ENCODE assay signal across 1 cellular context in the genomic region with DNA sequence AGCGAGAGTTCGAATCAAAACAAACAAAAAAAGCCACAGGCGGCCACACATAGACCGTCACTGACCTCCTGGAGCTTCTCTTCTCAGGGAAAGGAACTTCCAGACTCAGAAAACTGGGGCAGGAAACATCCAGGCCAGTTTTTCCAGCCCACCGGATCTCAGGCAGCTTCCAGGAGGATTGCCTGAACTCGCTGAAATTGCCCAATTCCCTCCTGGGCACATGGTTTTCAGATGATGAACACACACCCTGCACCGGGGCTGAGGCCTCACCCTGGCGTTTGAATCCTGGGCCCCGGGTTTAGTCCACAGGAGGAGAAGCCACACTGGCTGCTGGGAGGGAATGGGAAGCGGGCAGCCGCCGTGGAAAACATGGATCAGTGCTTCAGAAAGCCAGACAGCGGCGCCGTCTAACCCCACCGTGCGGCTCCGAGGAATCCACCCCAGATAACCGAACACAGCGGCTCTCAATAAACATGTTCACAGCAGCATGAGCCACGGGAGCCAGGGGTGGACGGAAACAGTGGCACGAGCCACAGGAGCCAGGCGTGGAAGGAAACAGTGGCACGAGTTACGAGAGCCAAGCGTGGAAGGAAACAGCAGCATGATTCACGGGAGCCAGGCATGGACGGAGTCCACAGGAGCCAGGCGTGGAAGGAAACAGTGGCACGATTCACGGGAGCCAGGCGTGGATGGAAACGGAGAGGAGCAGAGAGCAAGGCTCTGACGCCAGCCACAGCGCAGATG.
TF ChIP-seq lines count a peak whose summit lies in the region.

No MANE protein-coding gene starts in this region.

TF ChIP-seq in HepG2, 621 proteins besides CTCF, POLR2A, EP300 and RAD21 (continued from another document and continues in another):
- TF ChIP-seq, protein P1, sequence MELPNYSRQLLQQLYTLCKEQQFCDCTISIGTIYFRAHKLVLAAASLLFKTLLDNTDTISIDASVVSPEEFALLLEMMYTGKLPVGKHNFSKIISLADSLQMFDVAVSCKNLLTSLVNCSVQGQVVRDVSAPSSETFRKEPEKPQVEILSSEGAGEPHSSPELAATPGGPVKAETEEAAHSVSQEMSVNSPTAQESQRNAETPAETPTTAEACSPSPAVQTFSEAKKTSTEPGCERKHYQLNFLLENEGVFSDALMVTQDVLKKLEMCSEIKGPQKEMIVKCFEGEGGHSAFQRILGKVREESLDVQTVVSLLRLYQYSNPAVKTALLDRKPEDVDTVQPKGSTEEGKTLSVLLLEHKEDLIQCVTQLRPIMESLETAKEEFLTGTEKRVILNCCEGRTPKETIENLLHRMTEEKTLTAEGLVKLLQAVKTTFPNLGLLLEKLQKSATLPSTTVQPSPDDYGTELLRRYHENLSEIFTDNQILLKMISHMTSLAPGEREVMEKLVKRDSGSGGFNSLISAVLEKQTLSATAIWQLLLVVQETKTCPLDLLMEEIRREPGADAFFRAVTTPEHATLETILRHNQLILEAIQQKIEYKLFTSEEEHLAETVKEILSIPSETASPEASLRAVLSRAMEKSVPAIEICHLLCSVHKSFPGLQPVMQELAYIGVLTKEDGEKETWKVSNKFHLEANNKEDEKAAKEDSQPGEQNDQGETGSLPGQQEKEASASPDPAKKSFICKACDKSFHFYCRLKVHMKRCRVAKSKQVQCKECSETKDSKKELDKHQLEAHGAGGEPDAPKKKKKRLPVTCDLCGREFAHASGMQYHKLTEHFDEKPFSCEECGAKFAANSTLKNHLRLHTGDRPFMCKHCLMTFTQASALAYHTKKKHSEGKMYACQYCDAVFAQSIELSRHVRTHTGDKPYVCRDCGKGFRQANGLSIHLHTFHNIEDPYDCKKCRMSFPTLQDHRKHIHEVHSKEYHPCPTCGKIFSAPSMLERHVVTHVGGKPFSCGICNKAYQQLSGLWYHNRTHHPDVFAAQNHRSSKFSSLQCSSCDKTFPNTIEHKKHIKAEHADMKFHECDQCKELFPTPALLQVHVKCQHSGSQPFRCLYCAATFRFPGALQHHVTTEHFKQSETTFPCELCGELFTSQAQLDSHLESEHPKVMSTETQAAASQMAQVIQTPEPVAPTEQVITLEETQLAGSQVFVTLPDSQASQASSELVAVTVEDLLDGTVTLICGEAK (IDR thresholded peaks at IDR 0.05) = no peak
- TF ChIP-seq, protein P1 (CRISPR knock-in tag; IDR thresholded peaks at IDR 0.05) = peak; percentile 52
- TF ChIP-seq SMARCE1 (IDR thresholded peaks at IDR 0.05; ENCODE audit: borderline replicate concordance) (no peak), ZMAT3 (CRISPR knock-in tag; conservative IDR thresholded peaks at IDR 0.05) (peak; percentile 83; the same call in 1 of the 2 replicates), CEBPB (IDR thresholded peaks at IDR 0.05; ENCODE audit: borderline replicate concordance, low read depth, low read length) (peak; percentile 96), ZNF292 (CRISPR knock-in tag; IDR thresholded peaks at IDR 0.05; ENCODE audit: borderline replicate concordance, low read depth) (peak; percentile 84), FOXC1 (CRISPR knock-in tag; IDR thresholded peaks at IDR 0.05; ENCODE audit: borderline replicate concordance) (peak; percentile 96), FOXM1 (CRISPR knock-in tag; IDR thresholded peaks at IDR 0.05) (no peak), ZSCAN9 (CRISPR knock-in tag; IDR thresholded peaks at IDR 0.05; ENCODE audit: borderline replicate concordance) (peak; percentile 96), FIP1L1 (IDR thresholded peaks at IDR 0.05; ENCODE audit: borderline replicate concordance, insufficient read depth, low read depth, low read length) (no peak), SP5 (CRISPR knock-in tag; IDR thresholded peaks at IDR 0.05; ENCODE audit: borderline replicate concordance, low read depth) (peak; percentile 38; the same call in 1 of the 2 replicates), TBX2 (CRISPR knock-in tag; IDR thresholded peaks at IDR 0.05; ENCODE audit: borderline replicate concordance) (peak; percentile 61), CBX5 (CRISPR knock-in tag; IDR thresholded peaks at IDR 0.05; ENCODE audit: borderline replicate concordance) (peak; percentile 60; the same call in 1 of the 2 replicates), ZNF567 (CRISPR knock-in tag; IDR thresholded peaks at IDR 0.05; ENCODE audit: borderline replicate concordance) (no peak), SATB2 (CRISPR knock-in tag; IDR thresholded peaks at IDR 0.05) (peak; percentile 90), SIN3A (IDR thresholded peaks at IDR 0.05; ENCODE audit: borderline replicate concordance, low read depth, low read length) (peak; percentile 62; the same call in 1 of the 2 replicates), RXRA (CRISPR knock-in tag; IDR thresholded peaks at IDR 0.05) (no peak), ZNF205 (CRISPR knock-in tag; IDR thresholded peaks at IDR 0.05) (0 out of 2 replicates have a peak, but pooled peaks have one; percentile 47), ZNF263 (CRISPR knock-in tag; IDR thresholded peaks at IDR 0.05) (peak; percentile 78), ADNP (CRISPR knock-in tag; IDR thresholded peaks at IDR 0.05) (peak; percentile 35; the same call in 1 of the 2 replicates), CHD4 (IDR thresholded peaks at IDR 0.05; ENCODE audit: borderline replicate concordance, low read length) (no peak), KMT2B (CRISPR knock-in tag; IDR thresholded peaks at IDR 0.05) (peak; percentile 75), TOPORS (CRISPR knock-in tag; IDR thresholded peaks at IDR 0.05) (0 out of 2 replicates have a peak, but pooled peaks have one; percentile 28), KDM4B (CRISPR knock-in tag; IDR thresholded peaks at IDR 0.05) (0 out of 2 replicates have a peak, but pooled peaks have one; percentile 70), MAZ (IDR thresholded peaks at IDR 0.05; ENCODE audit: borderline replicate concordance, low read depth, low read length) (no peak), MAZ (CRISPR knock-in tag; IDR thresholded peaks at IDR 0.05; ENCODE audit: low read depth) (peak; percentile 84), TBL1XR1 (IDR thresholded peaks at IDR 0.05; ENCODE audit: borderline replicate concordance, low read length, partially characterized antibody) (no peak), ZNF24 (IDR thresholded peaks at IDR 0.05) (no peak), MXI1 (IDR thresholded peaks at IDR 0.05; ENCODE audit: borderline replicate concordance, low read depth, low read length) (peak; percentile 77; the same call in 2 of the 3 replicates), ISX (CRISPR knock-in tag; conservative IDR thresholded peaks at IDR 0.05) (peak; percentile 88; the same call in 1 of the 2 replicates), ZMYM2 (CRISPR knock-in tag; IDR thresholded peaks at IDR 0.05) (peak; percentile 63; the same call in 1 of the 2 replicates), ZKSCAN5 (CRISPR knock-in tag; IDR thresholded peaks at IDR 0.05) (no peak), TOE1 (CRISPR knock-in tag; IDR thresholded peaks at IDR 0.05) (peak; percentile 65; the same call in 1 of the 2 replicates), SSRP1 (CRISPR knock-in tag; IDR thresholded peaks at IDR 0.05) (no peak), BHLHE40 (IDR thresholded peaks at IDR 0.05; ENCODE audit: low read length) (no peak), GABPB1 (CRISPR knock-in tag; IDR thresholded peaks at IDR 0.05) (peak; percentile 53), GABPA (IDR thresholded peaks at IDR 0.05; ENCODE audit: low read depth, low read length) (no peak), GABPA (CRISPR knock-in tag; IDR thresholded peaks at IDR 0.05; ENCODE audit: low read depth) (peak; percentile 28; the same call in 1 of the 2 replicates)
- TF ChIP-seq, protein P2, sequence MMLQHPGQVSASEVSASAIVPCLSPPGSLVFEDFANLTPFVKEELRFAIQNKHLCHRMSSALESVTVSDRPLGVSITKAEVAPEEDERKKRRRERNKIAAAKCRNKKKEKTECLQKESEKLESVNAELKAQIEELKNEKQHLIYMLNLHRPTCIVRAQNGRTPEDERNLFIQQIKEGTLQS (CRISPR knock-in tag; IDR thresholded peaks at IDR 0.05) = peak; percentile 44; the same call in 1 of the 2 replicates
- TF ChIP-seq, protein P3, sequence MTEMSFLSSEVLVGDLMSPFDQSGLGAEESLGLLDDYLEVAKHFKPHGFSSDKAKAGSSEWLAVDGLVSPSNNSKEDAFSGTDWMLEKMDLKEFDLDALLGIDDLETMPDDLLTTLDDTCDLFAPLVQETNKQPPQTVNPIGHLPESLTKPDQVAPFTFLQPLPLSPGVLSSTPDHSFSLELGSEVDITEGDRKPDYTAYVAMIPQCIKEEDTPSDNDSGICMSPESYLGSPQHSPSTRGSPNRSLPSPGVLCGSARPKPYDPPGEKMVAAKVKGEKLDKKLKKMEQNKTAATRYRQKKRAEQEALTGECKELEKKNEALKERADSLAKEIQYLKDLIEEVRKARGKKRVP (CRISPR knock-in tag; IDR thresholded peaks at IDR 0.05) = peak in 1 of 2 experiments; percentile 71; a peak in 1 of 4 replicates
- TF ChIP-seq, protein P4, sequence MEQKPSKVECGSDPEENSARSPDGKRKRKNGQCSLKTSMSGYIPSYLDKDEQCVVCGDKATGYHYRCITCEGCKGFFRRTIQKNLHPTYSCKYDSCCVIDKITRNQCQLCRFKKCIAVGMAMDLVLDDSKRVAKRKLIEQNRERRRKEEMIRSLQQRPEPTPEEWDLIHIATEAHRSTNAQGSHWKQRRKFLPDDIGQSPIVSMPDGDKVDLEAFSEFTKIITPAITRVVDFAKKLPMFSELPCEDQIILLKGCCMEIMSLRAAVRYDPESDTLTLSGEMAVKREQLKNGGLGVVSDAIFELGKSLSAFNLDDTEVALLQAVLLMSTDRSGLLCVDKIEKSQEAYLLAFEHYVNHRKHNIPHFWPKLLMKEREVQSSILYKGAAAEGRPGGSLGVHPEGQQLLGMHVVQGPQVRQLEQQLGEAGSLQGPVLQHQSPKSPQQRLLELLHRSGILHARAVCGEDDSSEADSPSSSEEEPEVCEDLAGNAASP (CRISPR knock-in tag; IDR thresholded peaks at IDR 0.05; ENCODE audit: borderline replicate concordance) = peak; percentile 71
- TF ChIP-seq, protein P5, sequence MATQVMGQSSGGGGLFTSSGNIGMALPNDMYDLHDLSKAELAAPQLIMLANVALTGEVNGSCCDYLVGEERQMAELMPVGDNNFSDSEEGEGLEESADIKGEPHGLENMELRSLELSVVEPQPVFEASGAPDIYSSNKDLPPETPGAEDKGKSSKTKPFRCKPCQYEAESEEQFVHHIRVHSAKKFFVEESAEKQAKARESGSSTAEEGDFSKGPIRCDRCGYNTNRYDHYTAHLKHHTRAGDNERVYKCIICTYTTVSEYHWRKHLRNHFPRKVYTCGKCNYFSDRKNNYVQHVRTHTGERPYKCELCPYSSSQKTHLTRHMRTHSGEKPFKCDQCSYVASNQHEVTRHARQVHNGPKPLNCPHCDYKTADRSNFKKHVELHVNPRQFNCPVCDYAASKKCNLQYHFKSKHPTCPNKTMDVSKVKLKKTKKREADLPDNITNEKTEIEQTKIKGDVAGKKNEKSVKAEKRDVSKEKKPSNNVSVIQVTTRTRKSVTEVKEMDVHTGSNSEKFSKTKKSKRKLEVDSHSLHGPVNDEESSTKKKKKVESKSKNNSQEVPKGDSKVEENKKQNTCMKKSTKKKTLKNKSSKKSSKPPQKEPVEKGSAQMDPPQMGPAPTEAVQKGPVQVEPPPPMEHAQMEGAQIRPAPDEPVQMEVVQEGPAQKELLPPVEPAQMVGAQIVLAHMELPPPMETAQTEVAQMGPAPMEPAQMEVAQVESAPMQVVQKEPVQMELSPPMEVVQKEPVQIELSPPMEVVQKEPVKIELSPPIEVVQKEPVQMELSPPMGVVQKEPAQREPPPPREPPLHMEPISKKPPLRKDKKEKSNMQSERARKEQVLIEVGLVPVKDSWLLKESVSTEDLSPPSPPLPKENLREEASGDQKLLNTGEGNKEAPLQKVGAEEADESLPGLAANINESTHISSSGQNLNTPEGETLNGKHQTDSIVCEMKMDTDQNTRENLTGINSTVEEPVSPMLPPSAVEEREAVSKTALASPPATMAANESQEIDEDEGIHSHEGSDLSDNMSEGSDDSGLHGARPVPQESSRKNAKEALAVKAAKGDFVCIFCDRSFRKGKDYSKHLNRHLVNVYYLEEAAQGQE (IDR thresholded peaks at IDR 0.05; ENCODE audit: borderline replicate concordance in 1 of 2, low read depth in 1 of 2, low read length in 2 of 2) = no peak
- TF ChIP-seq, protein P6, sequence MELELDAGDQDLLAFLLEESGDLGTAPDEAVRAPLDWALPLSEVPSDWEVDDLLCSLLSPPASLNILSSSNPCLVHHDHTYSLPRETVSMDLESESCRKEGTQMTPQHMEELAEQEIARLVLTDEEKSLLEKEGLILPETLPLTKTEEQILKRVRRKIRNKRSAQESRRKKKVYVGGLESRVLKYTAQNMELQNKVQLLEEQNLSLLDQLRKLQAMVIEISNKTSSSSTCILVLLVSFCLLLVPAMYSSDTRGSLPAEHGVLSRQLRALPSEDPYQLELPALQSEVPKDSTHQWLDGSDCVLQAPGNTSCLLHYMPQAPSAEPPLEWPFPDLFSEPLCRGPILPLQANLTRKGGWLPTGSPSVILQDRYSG (CRISPR knock-in tag; IDR thresholded peaks at IDR 0.05) = peak; percentile 93
- TF ChIP-seq, protein P7, sequence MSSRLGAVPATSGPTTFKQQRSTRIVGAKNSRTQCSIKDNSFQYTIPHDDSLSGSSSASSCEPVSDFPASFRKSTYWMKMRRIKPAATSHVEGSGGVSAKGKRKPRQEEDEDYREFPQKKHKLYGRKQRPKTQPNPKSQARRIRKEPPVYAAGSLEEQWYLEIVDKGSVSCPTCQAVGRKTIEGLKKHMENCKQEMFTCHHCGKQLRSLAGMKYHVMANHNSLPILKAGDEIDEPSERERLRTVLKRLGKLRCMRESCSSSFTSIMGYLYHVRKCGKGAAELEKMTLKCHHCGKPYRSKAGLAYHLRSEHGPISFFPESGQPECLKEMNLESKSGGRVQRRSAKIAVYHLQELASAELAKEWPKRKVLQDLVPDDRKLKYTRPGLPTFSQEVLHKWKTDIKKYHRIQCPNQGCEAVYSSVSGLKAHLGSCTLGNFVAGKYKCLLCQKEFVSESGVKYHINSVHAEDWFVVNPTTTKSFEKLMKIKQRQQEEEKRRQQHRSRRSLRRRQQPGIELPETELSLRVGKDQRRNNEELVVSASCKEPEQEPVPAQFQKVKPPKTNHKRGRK (CRISPR knock-in tag; IDR thresholded peaks at IDR 0.05) = no peak
